Comparison of ENCODE assay signal across 36 cellular contexts in genomic region chr2:235279965-235280364, GRCh38.
"Had no signal": no experiment of that assay in that cellular context is flagged by ENCODE, and none has a peak within 500 bp of the region (broad histone marks: within the 10 kb centered on the region; RNA-seq: fewer than 3 reads in every experiment).

No MANE protein-coding gene starts in this region.

- H3K27me3 ChIP-seq: MG63 had no signal

- H3K27ac ChIP-seq: KMS-11 had no signal

- H3K9me3 ChIP-seq: MG63 had no signal

- DNase-seq: Karpas-422, Kasumi-1, KBM-7, KG1, MG63, MM.1S, MV-4-11, NCI-H1048, NCI-H1092, NCI-H1092 treated with DMSO at 0.1 percent for 48 hours, NCI-H1105, NCI-H1105 treated with DMSO at 0.1 percent for 48 hours, NCI-H1417, NCI-H1417 treated with DMSO at 0.1 percent for 48 hours, NCI-H1436, NCI-H1436 treated with DMSO at 0.1 percent for 48 hours, NCI-H146, NCI-H1694, NCI-H1694 treated with DMSO at 0.1 percent for 48 hours, NCI-H187, NCI-H187 treated with DMSO at 0.1 percent for 48 hours, NCI-H1930, NCI-H2029, NCI-H2029 treated with DMSO at 0.1 percent for 48 hours, NCI-H2081, NCI-H2081 treated with DMSO at 0.1 percent for 48 hours, NCI-H2107, NCI-H2171, NCI-H2171 treated with DMSO at 0.1 percent for 48 hours, NCI-H2227 treated with DMSO at 0.1 percent for 48 hours, NCI-H226, NCI-H345, NCI-H446, NCI-H446 treated with DMSO at 0.1 percent for 48 hours, NCI-H510A had no signal

- H3K36me3 ChIP-seq: MG63 had no signal

- H3K4me2 ChIP-seq: KMS-11 had no signal

- H3K4me3 ChIP-seq: MG63 had no signal

- H3K9ac ChIP-seq: KMS-11 had no signal
